Comparison of ENCODE assay signal across 1 cellular context in the genomic region with DNA sequence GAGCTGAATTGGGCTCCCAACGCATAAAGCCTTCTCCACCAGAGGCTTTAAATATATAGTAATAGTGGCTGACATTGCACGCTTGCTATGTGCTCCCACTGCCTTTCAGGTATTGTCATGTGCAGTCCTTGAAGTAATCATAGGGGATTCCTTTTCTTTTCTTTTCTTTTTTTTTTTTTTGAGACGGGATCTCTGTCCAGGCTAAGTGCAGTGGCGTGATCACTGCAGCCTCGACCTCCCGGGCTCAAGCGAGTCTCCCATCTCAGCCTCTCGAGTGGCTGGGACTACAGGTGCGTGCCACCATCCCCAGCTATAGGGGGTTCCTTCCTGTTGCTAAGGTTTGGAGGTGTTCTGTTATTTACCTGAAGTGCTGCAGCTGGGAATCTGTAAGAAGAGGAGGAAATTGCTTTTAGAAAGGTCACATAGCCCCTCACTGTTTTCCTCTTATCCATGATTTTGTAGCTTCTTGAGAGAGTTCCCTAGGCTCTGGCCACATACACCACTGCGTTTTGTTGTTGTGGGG.
TF ChIP-seq lines count a peak whose summit lies in the region.

No MANE protein-coding gene starts in this region.

TF ChIP-seq in WTC11, 78 proteins besides CTCF, POLR2A, EP300 and RAD21 (continued from another document):
- TF ChIP-seq, protein P1, sequence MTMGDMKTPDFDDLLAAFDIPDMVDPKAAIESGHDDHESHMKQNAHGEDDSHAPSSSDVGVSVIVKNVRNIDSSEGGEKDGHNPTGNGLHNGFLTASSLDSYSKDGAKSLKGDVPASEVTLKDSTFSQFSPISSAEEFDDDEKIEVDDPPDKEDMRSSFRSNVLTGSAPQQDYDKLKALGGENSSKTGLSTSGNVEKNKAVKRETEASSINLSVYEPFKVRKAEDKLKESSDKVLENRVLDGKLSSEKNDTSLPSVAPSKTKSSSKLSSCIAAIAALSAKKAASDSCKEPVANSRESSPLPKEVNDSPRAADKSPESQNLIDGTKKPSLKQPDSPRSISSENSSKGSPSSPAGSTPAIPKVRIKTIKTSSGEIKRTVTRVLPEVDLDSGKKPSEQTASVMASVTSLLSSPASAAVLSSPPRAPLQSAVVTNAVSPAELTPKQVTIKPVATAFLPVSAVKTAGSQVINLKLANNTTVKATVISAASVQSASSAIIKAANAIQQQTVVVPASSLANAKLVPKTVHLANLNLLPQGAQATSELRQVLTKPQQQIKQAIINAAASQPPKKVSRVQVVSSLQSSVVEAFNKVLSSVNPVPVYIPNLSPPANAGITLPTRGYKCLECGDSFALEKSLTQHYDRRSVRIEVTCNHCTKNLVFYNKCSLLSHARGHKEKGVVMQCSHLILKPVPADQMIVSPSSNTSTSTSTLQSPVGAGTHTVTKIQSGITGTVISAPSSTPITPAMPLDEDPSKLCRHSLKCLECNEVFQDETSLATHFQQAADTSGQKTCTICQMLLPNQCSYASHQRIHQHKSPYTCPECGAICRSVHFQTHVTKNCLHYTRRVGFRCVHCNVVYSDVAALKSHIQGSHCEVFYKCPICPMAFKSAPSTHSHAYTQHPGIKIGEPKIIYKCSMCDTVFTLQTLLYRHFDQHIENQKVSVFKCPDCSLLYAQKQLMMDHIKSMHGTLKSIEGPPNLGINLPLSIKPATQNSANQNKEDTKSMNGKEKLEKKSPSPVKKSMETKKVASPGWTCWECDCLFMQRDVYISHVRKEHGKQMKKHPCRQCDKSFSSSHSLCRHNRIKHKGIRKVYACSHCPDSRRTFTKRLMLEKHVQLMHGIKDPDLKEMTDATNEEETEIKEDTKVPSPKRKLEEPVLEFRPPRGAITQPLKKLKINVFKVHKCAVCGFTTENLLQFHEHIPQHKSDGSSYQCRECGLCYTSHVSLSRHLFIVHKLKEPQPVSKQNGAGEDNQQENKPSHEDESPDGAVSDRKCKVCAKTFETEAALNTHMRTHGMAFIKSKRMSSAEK (CRISPR knock-in tag; IDR thresholded peaks at IDR 0.05; ENCODE audit: borderline replicate concordance) = no peak
- TF ChIP-seq, protein P2, sequence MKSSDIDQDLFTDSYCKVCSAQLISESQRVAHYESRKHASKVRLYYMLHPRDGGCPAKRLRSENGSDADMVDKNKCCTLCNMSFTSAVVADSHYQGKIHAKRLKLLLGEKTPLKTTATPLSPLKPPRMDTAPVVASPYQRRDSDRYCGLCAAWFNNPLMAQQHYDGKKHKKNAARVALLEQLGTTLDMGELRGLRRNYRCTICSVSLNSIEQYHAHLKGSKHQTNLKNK (CRISPR knock-in tag; IDR thresholded peaks at IDR 0.05) = no peak
- TF ChIP-seq, protein P3, sequence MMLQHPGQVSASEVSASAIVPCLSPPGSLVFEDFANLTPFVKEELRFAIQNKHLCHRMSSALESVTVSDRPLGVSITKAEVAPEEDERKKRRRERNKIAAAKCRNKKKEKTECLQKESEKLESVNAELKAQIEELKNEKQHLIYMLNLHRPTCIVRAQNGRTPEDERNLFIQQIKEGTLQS (CRISPR knock-in tag; conservative IDR thresholded peaks at IDR 0.05) = no peak
- TF ChIP-seq SOX15 (CRISPR knock-in tag; IDR thresholded peaks at IDR 0.05) (no peak), NFYB (CRISPR knock-in tag; conservative IDR thresholded peaks at IDR 0.05; ENCODE audit: low read depth) (no peak), CREB1 (CRISPR knock-in tag; IDR thresholded peaks at IDR 0.05) (no peak), ZNF263 (CRISPR knock-in tag; IDR thresholded peaks at IDR 0.05; ENCODE audit: low read depth) (no peak), ZNF671 (CRISPR knock-in tag; IDR thresholded peaks at IDR 0.05) (no peak)
- TF ChIP-seq, protein P4, sequence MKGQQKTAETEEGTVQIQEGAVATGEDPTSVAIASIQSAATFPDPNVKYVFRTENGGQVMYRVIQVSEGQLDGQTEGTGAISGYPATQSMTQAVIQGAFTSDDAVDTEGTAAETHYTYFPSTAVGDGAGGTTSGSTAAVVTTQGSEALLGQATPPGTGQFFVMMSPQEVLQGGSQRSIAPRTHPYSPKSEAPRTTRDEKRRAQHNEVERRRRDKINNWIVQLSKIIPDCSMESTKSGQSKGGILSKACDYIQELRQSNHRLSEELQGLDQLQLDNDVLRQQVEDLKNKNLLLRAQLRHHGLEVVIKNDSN (CRISPR knock-in tag; IDR thresholded peaks at IDR 0.05) = no peak
- TF ChIP-seq, protein P5, sequence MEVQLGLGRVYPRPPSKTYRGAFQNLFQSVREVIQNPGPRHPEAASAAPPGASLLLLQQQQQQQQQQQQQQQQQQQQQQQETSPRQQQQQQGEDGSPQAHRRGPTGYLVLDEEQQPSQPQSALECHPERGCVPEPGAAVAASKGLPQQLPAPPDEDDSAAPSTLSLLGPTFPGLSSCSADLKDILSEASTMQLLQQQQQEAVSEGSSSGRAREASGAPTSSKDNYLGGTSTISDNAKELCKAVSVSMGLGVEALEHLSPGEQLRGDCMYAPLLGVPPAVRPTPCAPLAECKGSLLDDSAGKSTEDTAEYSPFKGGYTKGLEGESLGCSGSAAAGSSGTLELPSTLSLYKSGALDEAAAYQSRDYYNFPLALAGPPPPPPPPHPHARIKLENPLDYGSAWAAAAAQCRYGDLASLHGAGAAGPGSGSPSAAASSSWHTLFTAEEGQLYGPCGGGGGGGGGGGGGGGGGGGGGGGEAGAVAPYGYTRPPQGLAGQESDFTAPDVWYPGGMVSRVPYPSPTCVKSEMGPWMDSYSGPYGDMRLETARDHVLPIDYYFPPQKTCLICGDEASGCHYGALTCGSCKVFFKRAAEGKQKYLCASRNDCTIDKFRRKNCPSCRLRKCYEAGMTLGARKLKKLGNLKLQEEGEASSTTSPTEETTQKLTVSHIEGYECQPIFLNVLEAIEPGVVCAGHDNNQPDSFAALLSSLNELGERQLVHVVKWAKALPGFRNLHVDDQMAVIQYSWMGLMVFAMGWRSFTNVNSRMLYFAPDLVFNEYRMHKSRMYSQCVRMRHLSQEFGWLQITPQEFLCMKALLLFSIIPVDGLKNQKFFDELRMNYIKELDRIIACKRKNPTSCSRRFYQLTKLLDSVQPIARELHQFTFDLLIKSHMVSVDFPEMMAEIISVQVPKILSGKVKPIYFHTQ (CRISPR knock-in tag; IDR thresholded peaks at IDR 0.05) = no peak
- TF ChIP-seq, protein P6, sequence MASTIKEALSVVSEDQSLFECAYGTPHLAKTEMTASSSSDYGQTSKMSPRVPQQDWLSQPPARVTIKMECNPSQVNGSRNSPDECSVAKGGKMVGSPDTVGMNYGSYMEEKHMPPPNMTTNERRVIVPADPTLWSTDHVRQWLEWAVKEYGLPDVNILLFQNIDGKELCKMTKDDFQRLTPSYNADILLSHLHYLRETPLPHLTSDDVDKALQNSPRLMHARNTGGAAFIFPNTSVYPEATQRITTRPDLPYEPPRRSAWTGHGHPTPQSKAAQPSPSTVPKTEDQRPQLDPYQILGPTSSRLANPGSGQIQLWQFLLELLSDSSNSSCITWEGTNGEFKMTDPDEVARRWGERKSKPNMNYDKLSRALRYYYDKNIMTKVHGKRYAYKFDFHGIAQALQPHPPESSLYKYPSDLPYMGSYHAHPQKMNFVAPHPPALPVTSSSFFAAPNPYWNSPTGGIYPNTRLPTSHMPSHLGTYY (CRISPR knock-in tag; IDR thresholded peaks at IDR 0.05) = no peak
